Comparison of ENCODE assay signal across 8 cellular contexts in genomic region chr15:30990451-30991300, GRCh38. TPM values are rescaled to one million over a fixed set of nuclear protein-coding genes. Genes with fewer than 3 reads are reported as not detected.
DNase-seq lines count a peak whose midpoint lies in the region; ATAC-seq and TF ChIP-seq lines count a peak whose summit lies in the region.

No MANE protein-coding gene starts in this region.

- peak overlapping the region; percentile 85 for H3K9ac ChIP-seq in iPS-20b (ENCODE audit: low read depth, low read length)

- intact Hi-C loops in ascending aorta (cut with DNase I) = loop anchor here (2.0 to 5.0 kb wide), 7 partner anchors 88 to 880 kb away; partner anchors contain the start of genes FAN1, KLF13 and OTUD7A

- peak; percentile 7 for DNase-seq in activated T-cell treated with anti-CD3 and anti-CD28 coated beads for 4 hours
- DNase-seq in activated T-cell treated with anti-CD3 and anti-CD28 coated beads, Interleukin-2, amount 50 U/mL, for 48 hours = no peak
- no peak for DNase-seq in LNCaP clone FGC (ENCODE audit: low read depth)
- DNase-seq in ascending aorta (ENCODE audit: low spot score in 2 of 2) = no peak
- no peak for DNase-seq in mesenteric fat pad (ENCODE audit: low spot score)
- no peak for DNase-seq in GM19240 (ENCODE audit: insufficient read length, low spot score)

- peaks cover 0 to 5% of the 10 kb centered on the region in 2 donors for H3K36me3 ChIP-seq in ascending aorta
- H3K36me3 ChIP-seq in iPS-20b (ENCODE audit: insufficient read depth, low read depth, low read length) = peaks cover 6% of the 10 kb centered on the region

- peaks cover 42% of the 10 kb centered on the region for H3K4me1 Mint-ChIP-seq in stimulated activated memory B cell treated with anti-CD40 and anti-IgM and Interleukin-4, amounts not matched to agents 10 μg/mL and 1 μg/mL and 100 μg/mL, for 72 hours

- H3K9me3 ChIP-seq in ascending aorta (no peaks in the 10 kb centered on the region), iPS-20b (ENCODE audit: insufficient read depth, low read depth, low read length) (no peaks in the 10 kb centered on the region)

- H3K27me3 Mint-ChIP-seq in stimulated activated memory B cell treated with anti-CD40 and anti-IgM and Interleukin-4, amounts not matched to agents 10 μg/mL and 1 μg/mL and 100 μg/mL, for 72 hours = no peaks in the 10 kb centered on the region

- no peaks in the 10 kb centered on the region for H3K9me3 Mint-ChIP-seq in stimulated activated memory B cell treated with anti-CD40 and anti-IgM and Interleukin-4, amounts not matched to agents 10 μg/mL and 1 μg/mL and 100 μg/mL, for 72 hours

- peaks cover 8 to 9% of the 10 kb centered on the region in 2 donors for H3K4me1 ChIP-seq in ascending aorta
- H3K4me1 ChIP-seq in iPS-20b (ENCODE audit: insufficient read depth, low read length) = peaks cover 5% of the 10 kb centered on the region; the same call in 1 of the 2 replicates

- peaks cover 11% of the 10 kb centered on the region for H3K36me3 Mint-ChIP-seq in stimulated activated memory B cell treated with anti-CD40 and anti-IgM and Interleukin-4, amounts not matched to agents 10 μg/mL and 1 μg/mL and 100 μg/mL, for 72 hours

- H3K27me3 ChIP-seq in ascending aorta (no peaks in the 10 kb centered on the region), iPS-20b (ENCODE audit: insufficient read depth, low read length) (no peaks in the 10 kb centered on the region)

- peak overlapping the region; percentile 94 for H3K4me3 ChIP-seq in LNCaP clone FGC (ENCODE audit: low read depth, low read length)
- peak overlapping the region; percentile 81 to 95 for H3K4me3 ChIP-seq in ascending aorta
- peak overlapping the region; percentile 78 for H3K4me3 ChIP-seq in iPS-20b (ENCODE audit: low read length)

- H3K27ac ChIP-seq in ascending aorta = peak overlapping the region; percentile 83 to 96
- H3K27ac ChIP-seq in iPS-20b (ENCODE audit: low read length) = no peak overlapping the region

- H3K4me3 Mint-ChIP-seq in stimulated activated memory B cell treated with anti-CD40 and anti-IgM and Interleukin-4, amounts not matched to agents 10 μg/mL and 1 μg/mL and 100 μg/mL, for 72 hours = peak overlapping the region; percentile 99

- H3K27ac Mint-ChIP-seq in stimulated activated memory B cell treated with anti-CD40 and anti-IgM and Interleukin-4, amounts not matched to agents 10 μg/mL and 1 μg/mL and 100 μg/mL, for 72 hours = peak overlapping the region; percentile 95

- ATAC-seq in stimulated activated memory B cell treated with anti-CD40 and anti-IgM and Interleukin-4, amounts not matched to agents 10 μg/mL and 1 μg/mL and 100 μg/mL, for 72 hours = no peak

- TF ChIP-seq CTCF in LNCaP clone FGC (IDR thresholded peaks at IDR 0.05; ENCODE audit: control insufficient read depth, extremely low read depth, insufficient read depth) (no peak), ascending aorta (IDR thresholded peaks at IDR 0.05) (no peak)

RNA-seq across cellular contexts. Expression of gene MTMR10, which starts 0.8 kb away (rescaled TPM):
- total RNA-seq in ascending aorta (4.5 TPM), mesenteric fat pad (36.3 TPM)
